Comparison of ENCODE assay signal across 8 cellular contexts in the genomic region with DNA sequence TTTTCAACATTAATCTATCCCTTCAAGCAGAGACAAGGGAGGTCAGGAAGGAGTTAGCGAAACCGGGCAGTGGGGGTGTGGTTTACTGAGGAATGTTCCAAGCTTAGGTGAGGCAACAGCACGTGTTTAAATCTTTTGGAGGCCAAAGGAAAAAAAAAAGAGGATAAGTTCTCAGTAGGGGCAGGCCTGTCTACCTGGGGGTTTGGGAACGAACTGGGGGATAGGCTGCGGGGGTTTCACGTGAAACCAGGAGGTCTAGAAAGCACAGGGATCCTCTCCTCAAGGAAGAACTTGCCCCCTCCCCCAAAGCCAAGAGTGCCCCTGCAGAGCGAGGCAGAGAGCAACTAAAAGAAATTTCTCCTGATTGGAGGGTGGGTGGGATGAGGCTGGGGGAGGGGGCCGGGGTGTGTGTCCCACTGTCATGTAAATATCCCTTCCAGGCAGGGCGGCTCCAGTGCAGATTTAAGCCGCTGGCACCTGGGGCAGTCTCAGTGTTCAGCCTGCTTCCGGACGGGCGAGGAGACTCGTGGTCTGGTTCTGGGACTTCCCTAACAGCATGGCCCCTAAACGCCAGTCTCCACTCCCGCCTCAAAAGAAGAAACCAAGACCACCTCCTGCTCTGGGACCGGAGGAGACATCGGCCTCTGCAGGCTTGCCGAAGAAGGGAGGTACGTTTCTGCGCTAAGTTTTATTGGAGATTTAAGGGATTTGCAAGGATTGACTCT. TPM values are rescaled to one million over a fixed set of nuclear protein-coding genes. Genes with fewer than 3 reads are reported as not detected.
A peak's percentile ranks its signal among the peaks of the same experiment; 100 is the strongest.
DNase-seq lines count a peak whose midpoint lies in the region; ATAC-seq and TF ChIP-seq lines count a peak whose summit lies in the region.

No MANE protein-coding gene starts in this region.

- H3K36me3 Mint-ChIP-seq in IgD-negative memory B cell, result no peaks in the 10 kb centered on the region
- peaks cover 20% of the 10 kb centered on the region for H3K36me3 Mint-ChIP-seq in activated CD8-positive, alpha-beta T cell treated with anti-CD3 and anti-CD28 coated beads for 36 hours (ENCODE audit: low read depth)

- no peaks in the 10 kb centered on the region for H3K27me3 Mint-ChIP-seq in IgD-negative memory B cell
- no peaks in the 10 kb centered on the region for H3K27me3 Mint-ChIP-seq in activated CD8-positive, alpha-beta T cell treated with anti-CD3 and anti-CD28 coated beads for 36 hours

- H3K9me3 Mint-ChIP-seq in IgD-negative memory B cell, result no peaks in the 10 kb centered on the region
- no peaks in the 10 kb centered on the region for H3K9me3 Mint-ChIP-seq in activated CD8-positive, alpha-beta T cell treated with anti-CD3 and anti-CD28 coated beads for 36 hours

- no peaks in the 10 kb centered on the region for H3K36me3 ChIP-seq in neutrophil

- ATAC-seq in activated CD8-positive, alpha-beta T cell treated with anti-CD3 and anti-CD28 coated beads for 36 hours, result peak; percentile 12
- ATAC-seq in GM21390 (IDR thresholded peaks at IDR 0.05; ENCODE audit: unreplicated experiment) (no peak), GM18873 (IDR thresholded peaks at IDR 0.05; ENCODE audit: low FRiP score, unreplicated experiment) (no peak)

- no peaks in the 10 kb centered on the region for H3K27me3 ChIP-seq in neutrophil

- H3K4me1 Mint-ChIP-seq in IgD-negative memory B cell, result peaks cover 36 to 48% (median 41%) of the 10 kb centered on the region in 3 donors
- H3K4me1 Mint-ChIP-seq in activated CD8-positive, alpha-beta T cell treated with anti-CD3 and anti-CD28 coated beads for 36 hours (ENCODE audit: low read depth), result peaks cover 48% of the 10 kb centered on the region

- peak overlapping the region; percentile 82 to 94 for H3K4me3 ChIP-seq in foreskin fibroblast (ENCODE audit: low read depth in 1 of 2, low read length in 2 of 2)
- H3K4me3 ChIP-seq in neutrophil (ENCODE audit: low read depth in 1 of 2, low read length in 1 of 2), result peak overlapping the region; percentile 70 to 93

- POLR2A ChIA-PET in activated CD8-positive, alpha-beta T cell treated with anti-CD3 and anti-CD28 coated beads for 36 hours (lab: Charles Lee), result interaction anchor here (0.6 to 2.5 kb wide), 10 partner anchors 9 to 131 kb away, joined by 3 to 14 read pairs (median 4); partner anchors contain the start of genes PKN3, SPTAN1 and ZDHHC12

- DNase-seq in NCI-H510A treated with DMSO at 0.1 percent for 48 hours (lab: John Stamatoyannopoulos, UW) (peak; percentile 38), NCI-H510A (lab: John Stamatoyannopoulos, UW) (no peak), foreskin fibroblast (peak in 1 of 2 donors; percentile 78)
- peak; percentile 68 for DNase-seq in activated CD8-positive, alpha-beta T cell treated with anti-CD3 and anti-CD28 coated beads for 36 hours

- H3K4me1 ChIP-seq in neutrophil (ENCODE audit: control insufficient read depth in 1 of 2, insufficient read depth in 1 of 2, low read depth in 1 of 2, low read length in 1 of 2), result peaks cover 49 to 51% of the 10 kb centered on the region in 2 experiments

- TF ChIP-seq CTCF in activated CD8-positive, alpha-beta T cell treated with anti-CD3 and anti-CD28 coated beads for 36 hours (IDR thresholded peaks at IDR 0.05), result no peak
- no peak for TF ChIP-seq CTCF in foreskin fibroblast (IDR thresholded peaks at IDR 0.05; ENCODE audit: low read depth, low read length)
- TF ChIP-seq CTCF in neutrophil (IDR thresholded peaks at IDR 0.05), result no peak

- H3K27ac Mint-ChIP-seq in IgD-negative memory B cell, result peak overlapping the region; percentile 90 to 98 (median 98)
- peak overlapping the region; percentile 98 for H3K27ac Mint-ChIP-seq in activated CD8-positive, alpha-beta T cell treated with anti-CD3 and anti-CD28 coated beads for 36 hours

- peak overlapping the region; percentile 91 to 100 (median 99) for H3K4me3 Mint-ChIP-seq in IgD-negative memory B cell
- H3K4me3 Mint-ChIP-seq in activated CD8-positive, alpha-beta T cell treated with anti-CD3 and anti-CD28 coated beads for 36 hours, result peak overlapping the region; percentile 98

- intact Hi-C loops in activated CD8-positive, alpha-beta T cell treated with anti-CD3 and anti-CD28 coated beads for 36 hours (cut with micrococcal nuclease), result no loop called here

- no peaks in the 10 kb centered on the region for H3K9me3 ChIP-seq in neutrophil

- H3K27ac ChIP-seq in neutrophil, result peak overlapping the region; percentile 94

- CTCF ChIA-PET in activated CD8-positive, alpha-beta T cell treated with anti-CD3 and anti-CD28 coated beads for 36 hours (lab: Charles Lee), result interaction anchor here (1.0 to 1.6 kb wide), 2 partner anchors 18 to 19 kb away, joined by 3 to 5 read pairs; partner anchors contain the start of gene PKN3

RNA-seq across cellular contexts. Expression of gene SET, which starts 5.5 kb away (rescaled TPM):
- polyA plus RNA-seq in IgD-negative memory B cell, result 257 TPM
- total RNA-seq in activated CD8-positive, alpha-beta T cell treated with anti-CD3 and anti-CD28 coated beads for 36 hours, result 100 to 1,000 TPM; 749 to 755 TPM

RNA-seq across cellular contexts. Expression of gene PKN3, which starts 18.8 kb away (rescaled TPM):
- polyA plus RNA-seq in IgD-negative memory B cell, result 0.11 TPM
- total RNA-seq in activated CD8-positive, alpha-beta T cell treated with anti-CD3 and anti-CD28 coated beads for 36 hours, result 10 to 100 TPM in 1 of 2 experiments, 1 to 10 TPM in 1; 9.3 to 10.7 TPM

RNA-seq across cellular contexts. Expression of gene DYNC2I2, which starts 26.9 kb away (rescaled TPM):
- 57.3 TPM for polyA plus RNA-seq in IgD-negative memory B cell
- 10 to 100 TPM; 24.3 to 25.6 TPM for total RNA-seq in activated CD8-positive, alpha-beta T cell treated with anti-CD3 and anti-CD28 coated beads for 36 hours

RNA-seq across cellular contexts. Expression of gene ZDHHC12, which starts 40.4 kb away (rescaled TPM):
- 55.3 TPM for polyA plus RNA-seq in IgD-negative memory B cell
- 10 to 100 TPM; 44.9 to 48.7 TPM for total RNA-seq in activated CD8-positive, alpha-beta T cell treated with anti-CD3 and anti-CD28 coated beads for 36 hours
